Comparison of ENCODE assay signal across 18 cellular contexts in genomic region chr10:651700-652099, GRCh38. TPM values are rescaled to one million over a fixed set of nuclear protein-coding genes. Genes with fewer than 3 reads are reported as not detected.
DNase-seq lines count a peak whose midpoint lies in the region; ATAC-seq and TF ChIP-seq lines count a peak whose summit lies in the region.
"Had no signal": no experiment of that assay in that cellular context is flagged by ENCODE, and none has a peak within 500 bp of the region (broad histone marks: within the 10 kb centered on the region; RNA-seq: fewer than 3 reads in every experiment).

No MANE protein-coding gene starts in this region.

- H3K27ac ChIP-seq in left ventricle myocardium inferior (replicated peaks) (peak overlapping the region; percentile 20), muscle layer of colon (ENCODE audit: low read depth, low read length) (peak overlapping the region; percentile 69), transverse colon (peak overlapping the region; percentile 92 to 96 (median 92))
- H3K27ac ChIP-seq: 22Rv1 had no signal

- ATAC-seq in left ventricle myocardium superior: no peak
- no peak for ATAC-seq in GM19324 (IDR thresholded peaks at IDR 0.05; ENCODE audit: low FRiP score, unreplicated experiment)
- ATAC-seq: PC-3 had no signal

- H3K4me1 Mint-ChIP-seq in T-helper 2 cell treated with Interferon-gamma antibody and Interleukin-4, amounts not matched to agents 5 μg/mL and 100 μg/mL, for 36 hours (ENCODE audit: low read depth): no peaks in the 10 kb centered on the region
- H3K4me1 Mint-ChIP-seq: CD14-positive monocyte had no signal

- no peaks in the 10 kb centered on the region for H3K9me3 Mint-ChIP-seq in T-helper 2 cell treated with Interferon-gamma antibody and Interleukin-4, amounts not matched to agents 5 μg/mL and 100 μg/mL, for 36 hours
- H3K9me3 Mint-ChIP-seq: CD14-positive monocyte had no signal

- H3K9ac ChIP-seq in endocrine pancreas (ENCODE audit: control insufficient read depth, insufficient read depth, low read length) (no peak overlapping the region), muscle layer of colon (ENCODE audit: low read length) (peak overlapping the region; percentile 54)

- H3K27me3 ChIP-seq in left ventricle myocardium inferior (ENCODE audit: low read depth): no peaks in the 10 kb centered on the region
- no peaks in the 10 kb centered on the region for H3K27me3 ChIP-seq in endocrine pancreas (ENCODE audit: control insufficient read depth, insufficient read depth, low read length)
- no peaks in the 10 kb centered on the region for H3K27me3 ChIP-seq in muscle layer of colon (ENCODE audit: control insufficient read depth in 1 of 2, insufficient read depth in 2 of 2, low read length in 2 of 2)
- no peaks in the 10 kb centered on the region for H3K27me3 ChIP-seq in transverse colon

- H3K4me3 Mint-ChIP-seq in T-helper 2 cell treated with Interferon-gamma antibody and Interleukin-4, amounts not matched to agents 5 μg/mL and 100 μg/mL, for 36 hours: no peak overlapping the region

- TF ChIP-seq CTCF in left ventricle myocardium inferior (IDR thresholded peaks at IDR 0.05; ENCODE audit: borderline replicate concordance) (no peak), transverse colon (IDR thresholded peaks at IDR 0.05) (no peak)

- TF ChIP-seq POLR2A in transverse colon (IDR thresholded peaks at IDR 0.05): no peak

- no peak for TF ChIP-seq EP300 in transverse colon (IDR thresholded peaks at IDR 0.05; ENCODE audit: low read depth)

- H3K9me3 ChIP-seq in left ventricle myocardium inferior (replicated peaks) (no peaks in the 10 kb centered on the region), endocrine pancreas (ENCODE audit: control insufficient read depth, low read length) (no peaks in the 10 kb centered on the region), muscle layer of colon (ENCODE audit: low read length) (no peaks in the 10 kb centered on the region), transverse colon (no peaks in the 10 kb centered on the region)
- H3K9me3 ChIP-seq: HAP-1 had no signal

- DNase-seq in left ventricle myocardium inferior (no peak), left ventricle myocardium superior (no peak), transverse colon (no peak)
- DNase-seq in activated T-cell treated with anti-CD3 and anti-CD28 coated beads, Interleukin-2, amount 50 U/mL, for 1 hour: no peak
- DNase-seq in T-helper 2 cell treated with Interferon-gamma antibody and Interleukin-4, amounts not matched to agents 5 μg/mL and 100 μg/mL, for 36 hours (ENCODE audit: low spot score): no peak
- DNase-seq: DMS79 treated with DMSO at 0.1 percent for 48 hours, NCI-H1105 treated with DMSO at 0.1 percent for 48 hours, NCI-H1694, NCI-H2107, NCI-H774, PC-3, RPMI8226 had no signal

- H3K27ac Mint-ChIP-seq in T-helper 2 cell treated with Interferon-gamma antibody and Interleukin-4, amounts not matched to agents 5 μg/mL and 100 μg/mL, for 36 hours: no peak overlapping the region
- H3K27ac Mint-ChIP-seq: CD14-positive monocyte had no signal

- in situ Hi-C loops in transverse colon (cut with MboI; ENCODE audit: low pct_ligation_motif_present in 1 of 4, low pct_unique_long_range_greater_than_20kb in 1 of 4, low sequenced_read_pairs in 3 of 4): no loop called here

- intact Hi-C loops in left ventricle myocardium inferior (cut with micrococcal nuclease) (no loop called here), left ventricle myocardium superior (cut with micrococcal nuclease) (no loop called here), transverse colon (cut with DNase I; ENCODE audit: low total_unique reads) (no loop called here)

- H3K4me1 ChIP-seq in left ventricle myocardium inferior (peaks cover 59% of the 10 kb centered on the region), endocrine pancreas (ENCODE audit: control insufficient read depth, insufficient read depth, low read length) (peaks cover 15% of the 10 kb centered on the region), muscle layer of colon (ENCODE audit: insufficient read depth, low read length) (peaks cover 38% of the 10 kb centered on the region), transverse colon (peaks cover 8 to 41% (median 30%) of the 10 kb centered on the region in 4 donors)
- H3K4me1 ChIP-seq: HAP-1 had no signal

- H3K27me3 Mint-ChIP-seq in T-helper 2 cell treated with Interferon-gamma antibody and Interleukin-4, amounts not matched to agents 5 μg/mL and 100 μg/mL, for 36 hours (ENCODE audit: low read depth): no peaks in the 10 kb centered on the region

- H3K36me3 Mint-ChIP-seq in T-helper 2 cell treated with Interferon-gamma antibody and Interleukin-4, amounts not matched to agents 5 μg/mL and 100 μg/mL, for 36 hours (ENCODE audit: low read depth): no peaks in the 10 kb centered on the region
- H3K36me3 Mint-ChIP-seq: CD14-positive monocyte had no signal

- WGBS in transverse colon (ENCODE audit: low coverage in 1 of 2), 2 donors: 80% methylated on average over 12 of the region's 12 CpGs; no CpG with 5 or more reads in 1 of the 2 donors

- peak overlapping the region; percentile 52 for H3K4me3 ChIP-seq in left ventricle myocardium inferior
- H3K4me3 ChIP-seq in endocrine pancreas (ENCODE audit: control insufficient read depth, insufficient read depth, low read length): peak overlapping the region; percentile 64
- H3K4me3 ChIP-seq in muscle layer of colon (ENCODE audit: low read depth in 1 of 2, low read length in 2 of 2): peak overlapping the region in 1 of 2 donors; percentile 71
- no peak overlapping the region for H3K4me3 ChIP-seq in transverse colon
- H3K4me3 ChIP-seq: HAP-1 had no signal

- H3K36me3 ChIP-seq in left ventricle myocardium inferior (no peaks in the 10 kb centered on the region), endocrine pancreas (ENCODE audit: control insufficient read depth, insufficient read depth, low read length) (no peaks in the 10 kb centered on the region), muscle layer of colon (ENCODE audit: insufficient read depth, low read length) (peaks cover 4% of the 10 kb centered on the region), transverse colon (no peaks in the 10 kb centered on the region)
- H3K36me3 ChIP-seq: HAP-1 had no signal

RNA-seq across cellular contexts. Expression of gene DIP2C, which starts 37.8 kb away (rescaled TPM):
- total RNA-seq in left ventricle myocardium inferior (30.8 TPM), left ventricle myocardium superior (32.6 TPM), transverse colon (10 to 100 TPM; 13.4 to 32.0 (median 18.4) TPM)

Comparison
In these comparisons a context has a peak if more than half of its experiments do, and no peak if none do; other contexts are left out.
1. H3K27ac ChIP-seq: peak in every context shown above with its lines; median percentile 92 in transverse colon; 69 in muscle layer of colon; 20 in left ventricle myocardium inferior.
2. H3K4me3 ChIP-seq: peak in left ventricle myocardium inferior (single experiment) and endocrine pancreas (single experiment); none in transverse colon (0 of 4).